ENCODE assay signal across 34 cellular contexts in the genomic region with DNA sequence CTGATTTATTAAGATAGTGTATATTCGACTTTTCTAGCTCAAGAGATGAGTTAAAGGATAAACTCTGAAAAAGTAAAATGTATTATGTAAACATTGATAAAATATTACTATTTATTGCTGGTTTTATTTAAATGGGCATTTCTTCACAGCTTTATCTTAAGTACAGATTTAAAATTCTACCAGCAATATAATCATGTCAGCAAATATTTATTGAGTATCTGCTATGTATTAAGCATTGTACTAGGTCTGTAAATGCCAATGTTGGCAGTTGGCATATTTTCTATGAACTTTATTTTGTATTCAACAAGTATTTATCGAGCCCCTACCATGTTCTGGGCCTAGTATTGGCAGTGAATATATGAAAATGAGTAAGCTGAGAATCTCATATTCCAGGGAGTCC.
"Had no signal": no experiment of that assay in that cellular context is flagged by ENCODE, and none has a peak within 500 bp of the region (broad histone marks: within the 10 kb centered on the region; RNA-seq: fewer than 3 reads in every experiment).

No MANE protein-coding gene starts in this region.

- H3K27ac ChIP-seq: adrenal gland, body of pancreas, brain microvascular endothelial cell, breast epithelium, VCaP had no signal

- FAIRE-seq: astrocyte, colon, TTC549 had no signal

- H3K27me3 ChIP-seq: adrenal gland, body of pancreas, brain microvascular endothelial cell, breast epithelium had no signal

- H3K4me1 ChIP-seq: adrenal gland, body of pancreas, breast epithelium had no signal

- H3K36me3 ChIP-seq: adrenal gland, brain microvascular endothelial cell, breast epithelium had no signal

- H3K9me3 ChIP-seq: adrenal gland, body of pancreas, breast epithelium had no signal

- H3K4me3 ChIP-seq: adrenal gland, body of pancreas, breast epithelium had no signal

- ATAC-seq: activated CD8-positive, alpha-beta T cell treated with anti-CD3 and anti-CD28 coated beads for 36 hours; activated naive CD4-positive, alpha-beta T cell treated with anti-CD3 and anti-CD28 coated beads, Interleukin-2, amount 50 U/mL, for 72 hours; activated T-cell treated with anti-CD3 and anti-CD28 coated beads, Interleukin-2, amount 50 U/mL, for 4 hours; activated T-cell treated with anti-CD3 and anti-CD28 coated beads, Interleukin-2, amount 50 U/mL, for 72 hours; activated T-helper 17 cell treated with anti-CD3 and anti-CD28 coated beads, Interleukin-2, amount 50 U/mL, for 72 hours; body of pancreas had no signal

- DNase-seq: activated B cell treated with CpG ODN at 0.5 μM for 24 hours; activated CD4-positive, alpha-beta memory T cell treated with anti-CD3 and anti-CD28 coated beads for 36 hours; activated CD4-positive, alpha-beta T cell treated with anti-CD3 and anti-CD28 coated beads for 4 hours; activated CD4-positive, alpha-beta T cell treated with anti-CD3 and anti-CD28 coated beads, Interleukin-2, amount 10 ng/mL, durations not matched to agents 24 days and 14 days; activated CD4-positive, alpha-beta T cell treated with anti-CD3 and anti-CD28 coated beads, Interleukin-2, amount 50 U/mL, for 1 hour; activated CD4-positive, alpha-beta T cell treated with anti-CD3 and anti-CD28 coated beads, Interleukin-2, amount 50 U/mL, for 4 hours; activated CD4-positive, CD25-positive, alpha-beta regulatory T cell treated with anti-CD3 and anti-CD28 coated beads, Interleukin-2, amount 50 U/mL, for 72 hours; activated CD8-positive, alpha-beta memory T cell treated with anti-CD3 and anti-CD28 coated beads, Interleukin-2, amount 50 U/mL, for 4 hours; activated CD8-positive, alpha-beta T cell treated with anti-CD3 and anti-CD28 coated beads for 36 hours; activated effector memory CD4-positive, alpha-beta T cell treated with anti-CD3 and anti-CD28 coated beads, Interleukin-2, amount 50 U/mL, for 16 hours; activated gamma-delta T cell treated with Interleukin-2 at 50 U/mL for 16 hours; activated naive CD4-positive, alpha-beta T cell; activated naive CD4-positive, alpha-beta T cell treated with anti-CD3 and anti-CD28 coated beads for 36 hours; activated naive CD4-positive, alpha-beta T cell treated with anti-CD3 and anti-CD28 coated beads, Interleukin-2, amount 50 U/mL, for 16 hours; activated naive CD8-positive, alpha-beta T cell treated with anti-CD3 and anti-CD28 coated beads for 36 hours; activated T-cell treated with anti-CD3 and anti-CD28 coated beads for 4 hours; activated T-cell treated with anti-CD3 and anti-CD28 coated beads, Interleukin-2, amount 50 U/mL, for 1 hour; activated T-cell treated with anti-CD3 and anti-CD28 coated beads, Interleukin-2, amount 50 U/mL, for 4 hours; activated T-cell treated with anti-CD3 and anti-CD28 coated beads, Interleukin-2, amount 50 U/mL, for 72 hours; adrenal gland; amniotic stem cell; aorta; body of pancreas; brain microvascular endothelial cell; central memory CD4-positive, alpha-beta T cell; T-helper 2 cell; T-helper 9 cell had no signal
